ENCODE assay signal across 17 cellular contexts in the genomic region with DNA sequence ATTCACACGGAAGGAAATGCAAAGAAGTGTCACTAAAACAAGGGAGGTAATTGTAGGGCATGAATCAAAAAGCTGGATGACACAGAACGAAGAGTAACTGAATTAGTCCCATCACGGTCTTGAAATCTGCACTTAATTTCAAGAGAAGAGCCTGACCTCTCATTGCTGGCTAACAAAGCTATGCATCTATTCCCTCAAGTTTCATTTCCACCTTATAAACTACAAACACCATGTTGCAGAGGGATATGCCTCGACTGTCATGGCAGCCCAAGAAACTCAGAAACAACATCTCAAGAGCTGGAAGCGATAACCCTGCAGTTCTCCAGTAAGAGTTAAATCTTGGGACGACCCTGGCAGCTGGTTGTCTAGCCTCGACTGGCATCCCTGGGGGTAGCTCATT.
DNase-seq lines count a peak whose midpoint lies in the region; ATAC-seq and TF ChIP-seq lines count a peak whose summit lies in the region.
"Had no signal": no experiment of that assay in that cellular context is flagged by ENCODE, and none has a peak within 500 bp of the region (broad histone marks: within the 10 kb centered on the region; RNA-seq: fewer than 3 reads in every experiment).

No MANE protein-coding gene starts in this region.

- no peak for ATAC-seq in GM23338
- peak; percentile 6 for ATAC-seq in omental fat pad (ENCODE audit: low FRiP score)
- ATAC-seq: Panc1, SK-N-SH treated with all-trans-retinoic acid at 6 μM for 48 hours had no signal

- H3K27ac ChIP-seq in BLaER1 (peak overlapping the region; percentile 85), GM23338 (ENCODE audit: low read depth) (peak overlapping the region; percentile 23; the same call in 1 of the 2 replicates), endodermal cell (ENCODE audit: low read depth, low read length) (no peak overlapping the region)

- TF ChIP-seq CTCF in GM23338 (conservative IDR thresholded peaks at IDR 0.05; ENCODE audit: low read depth in 2 of 2), result no peak
- no peak for TF ChIP-seq CTCF in endodermal cell (conservative IDR thresholded peaks at IDR 0.05)
- TF ChIP-seq CTCF in omental fat pad (IDR thresholded peaks at IDR 0.05), result no peak

- intact Hi-C loops in head of caudate nucleus (cut with DNase I), result no loop called here

- DNase-seq in GM23338 (ENCODE audit: low spot score) (no peak), endodermal cell (no peak), omental fat pad (ENCODE audit: low spot score) (no peak), head of caudate nucleus (no peak), DMS79 treated with DMSO at 0.1 percent for 48 hours (lab: John Stamatoyannopoulos, UW) (no peak), SIG-M5 treated with dmso at 0.1 percent for 504 hours (lab: John Stamatoyannopoulos, UW; ENCODE audit: unreplicated experiment) (no peak), NCI-H1092 treated with DMSO at 0.1 percent for 48 hours (lab: John Stamatoyannopoulos, UW) (no peak)
- DNase-seq: activated T-cell treated with anti-CD3 and anti-CD28 coated beads, Interleukin-2, amount 50 U/mL, for 24 hours; AML-193; heart right ventricle; islet precursor cell; midbrain; NCI-H1092; NCI-H526 treated with DMSO at 0.1 percent for 48 hours had no signal

- 0 out of 2 replicates have a peak, but pooled peaks cover 6% of the 10 kb centered on the region for H4K20me1 ChIP-seq in BLaER1
- no peaks in the 10 kb centered on the region; the same call in 1 of the 2 replicates for H4K20me1 ChIP-seq in GM23338 (replicated peaks; ENCODE audit: insufficient read depth)

- H3K4me1 ChIP-seq in BLaER1 (peaks cover 35% of the 10 kb centered on the region), GM23338 (ENCODE audit: insufficient read depth) (peaks cover 82% of the 10 kb centered on the region), endodermal cell (ENCODE audit: control insufficient read depth, insufficient read depth, low read length) (peaks cover 34% of the 10 kb centered on the region)

- H3K9me3 ChIP-seq in BLaER1, result no peaks in the 10 kb centered on the region
- H3K9me3 ChIP-seq in endodermal cell (ENCODE audit: control insufficient read depth, low read length), result no peaks in the 10 kb centered on the region
- H3K9me3 ChIP-seq: heart right ventricle had no signal

- peaks cover 100% of the 10 kb centered on the region for H3K79me2 ChIP-seq in GM23338 (replicated peaks; ENCODE audit: insufficient read depth)

- H3K9me3 Mint-ChIP-seq in GM23338, result no peaks in the 10 kb centered on the region; the same call in 2 of the 3 replicates
- H3K9me3 Mint-ChIP-seq in endodermal cell, result no peaks in the 10 kb centered on the region
- H3K9me3 Mint-ChIP-seq: activated T-cell treated with anti-CD3 and anti-CD28 coated beads, Interleukin-2, amount 50 U/mL, for 24 hours had no signal

- H3K4me3 Mint-ChIP-seq in GM23338, result peak overlapping the region; percentile 1; the same call in 1 of the 3 replicates
- H3K4me3 Mint-ChIP-seq in endodermal cell, result peak overlapping the region; percentile 3
- H3K4me3 Mint-ChIP-seq: activated T-cell treated with anti-CD3 and anti-CD28 coated beads, Interleukin-2, amount 50 U/mL, for 24 hours had no signal

- H3K4me3 ChIP-seq in BLaER1 (no peak overlapping the region), GM23338 (no peak overlapping the region), endodermal cell (ENCODE audit: low read length) (no peak overlapping the region)
- H3K4me3 ChIP-seq: heart right ventricle had no signal

- H3K9me2 ChIP-seq in GM23338 (ENCODE audit: insufficient read depth), result no peaks in the 10 kb centered on the region

- H3K27ac Mint-ChIP-seq in GM23338, result peak overlapping the region; percentile 41
- no peak overlapping the region for H3K27ac Mint-ChIP-seq in endodermal cell

- no peak overlapping the region for H2AFZ ChIP-seq in GM23338

- peak overlapping the region; percentile 96 for H3K4me2 ChIP-seq in BLaER1
- peak overlapping the region; percentile 64 for H3K4me2 ChIP-seq in GM23338

- WGBS in endodermal cell (ENCODE audit: insufficient coverage in 1 of 2, insufficient read length in 1 of 2), 2 experiments, result 88 to 94% methylated on average over 5 to 7 of the region's 7 CpGs

- H3K9ac ChIP-seq in BLaER1, result no peak overlapping the region
- H3K9ac ChIP-seq in endodermal cell (ENCODE audit: extremely low read depth, low read length, poor library complexity, severe bottlenecking), result no peak overlapping the region

- peaks cover 84% of the 10 kb centered on the region for H3K4me1 Mint-ChIP-seq in GM23338
- H3K4me1 Mint-ChIP-seq in endodermal cell, result peaks cover 79% of the 10 kb centered on the region

- H3K27me3 Mint-ChIP-seq in GM23338 (ENCODE audit: insufficient read depth, low read depth, poor library complexity) (peaks cover 19% of the 10 kb centered on the region), endodermal cell (ENCODE audit: insufficient read depth) (no peaks in the 10 kb centered on the region)
- H3K27me3 Mint-ChIP-seq: activated T-cell treated with anti-CD3 and anti-CD28 coated beads, Interleukin-2, amount 50 U/mL, for 24 hours had no signal

- H3K36me3 ChIP-seq in BLaER1 (peaks cover 23% of the 10 kb centered on the region), GM23338 (ENCODE audit: insufficient read depth) (peaks cover 3% of the 10 kb centered on the region; the same call in 1 of the 2 replicates), endodermal cell (ENCODE audit: control insufficient read depth, insufficient read depth, low read length) (no peaks in the 10 kb centered on the region)
- H3K36me3 ChIP-seq: heart right ventricle had no signal

- H3F3A ChIP-seq in GM23338 (replicated peaks; ENCODE audit: low read depth), result no peaks in the 10 kb centered on the region; the same call in 1 of the 2 replicates

- no peaks in the 10 kb centered on the region for H3K27me3 ChIP-seq in BLaER1
- H3K27me3 ChIP-seq in GM23338 (ENCODE audit: insufficient read depth), result no peaks in the 10 kb centered on the region
- H3K27me3 ChIP-seq in endodermal cell (ENCODE audit: control insufficient read depth, insufficient read depth, low read length, poor library complexity, severe bottlenecking), result no peaks in the 10 kb centered on the region
- H3K27me3 ChIP-seq: heart right ventricle had no signal

- H3K36me3 Mint-ChIP-seq in GM23338 (ENCODE audit: low read depth) (peaks cover 52% of the 10 kb centered on the region), endodermal cell (ENCODE audit: low read depth) (peaks cover 9% of the 10 kb centered on the region)

TF ChIP-seq in GM23338, 12 proteins besides CTCF, POLR2A, EP300 and RAD21 (continues in another document):
- TF ChIP-seq ZNF331 (CRISPR knock-in tag; IDR thresholded peaks at IDR 0.05; ENCODE audit: low read depth) (no peak), JUNB (IDR thresholded peaks at IDR 0.05; ENCODE audit: unreplicated experiment) (no peak)
- TF ChIP-seq, protein P1, sequence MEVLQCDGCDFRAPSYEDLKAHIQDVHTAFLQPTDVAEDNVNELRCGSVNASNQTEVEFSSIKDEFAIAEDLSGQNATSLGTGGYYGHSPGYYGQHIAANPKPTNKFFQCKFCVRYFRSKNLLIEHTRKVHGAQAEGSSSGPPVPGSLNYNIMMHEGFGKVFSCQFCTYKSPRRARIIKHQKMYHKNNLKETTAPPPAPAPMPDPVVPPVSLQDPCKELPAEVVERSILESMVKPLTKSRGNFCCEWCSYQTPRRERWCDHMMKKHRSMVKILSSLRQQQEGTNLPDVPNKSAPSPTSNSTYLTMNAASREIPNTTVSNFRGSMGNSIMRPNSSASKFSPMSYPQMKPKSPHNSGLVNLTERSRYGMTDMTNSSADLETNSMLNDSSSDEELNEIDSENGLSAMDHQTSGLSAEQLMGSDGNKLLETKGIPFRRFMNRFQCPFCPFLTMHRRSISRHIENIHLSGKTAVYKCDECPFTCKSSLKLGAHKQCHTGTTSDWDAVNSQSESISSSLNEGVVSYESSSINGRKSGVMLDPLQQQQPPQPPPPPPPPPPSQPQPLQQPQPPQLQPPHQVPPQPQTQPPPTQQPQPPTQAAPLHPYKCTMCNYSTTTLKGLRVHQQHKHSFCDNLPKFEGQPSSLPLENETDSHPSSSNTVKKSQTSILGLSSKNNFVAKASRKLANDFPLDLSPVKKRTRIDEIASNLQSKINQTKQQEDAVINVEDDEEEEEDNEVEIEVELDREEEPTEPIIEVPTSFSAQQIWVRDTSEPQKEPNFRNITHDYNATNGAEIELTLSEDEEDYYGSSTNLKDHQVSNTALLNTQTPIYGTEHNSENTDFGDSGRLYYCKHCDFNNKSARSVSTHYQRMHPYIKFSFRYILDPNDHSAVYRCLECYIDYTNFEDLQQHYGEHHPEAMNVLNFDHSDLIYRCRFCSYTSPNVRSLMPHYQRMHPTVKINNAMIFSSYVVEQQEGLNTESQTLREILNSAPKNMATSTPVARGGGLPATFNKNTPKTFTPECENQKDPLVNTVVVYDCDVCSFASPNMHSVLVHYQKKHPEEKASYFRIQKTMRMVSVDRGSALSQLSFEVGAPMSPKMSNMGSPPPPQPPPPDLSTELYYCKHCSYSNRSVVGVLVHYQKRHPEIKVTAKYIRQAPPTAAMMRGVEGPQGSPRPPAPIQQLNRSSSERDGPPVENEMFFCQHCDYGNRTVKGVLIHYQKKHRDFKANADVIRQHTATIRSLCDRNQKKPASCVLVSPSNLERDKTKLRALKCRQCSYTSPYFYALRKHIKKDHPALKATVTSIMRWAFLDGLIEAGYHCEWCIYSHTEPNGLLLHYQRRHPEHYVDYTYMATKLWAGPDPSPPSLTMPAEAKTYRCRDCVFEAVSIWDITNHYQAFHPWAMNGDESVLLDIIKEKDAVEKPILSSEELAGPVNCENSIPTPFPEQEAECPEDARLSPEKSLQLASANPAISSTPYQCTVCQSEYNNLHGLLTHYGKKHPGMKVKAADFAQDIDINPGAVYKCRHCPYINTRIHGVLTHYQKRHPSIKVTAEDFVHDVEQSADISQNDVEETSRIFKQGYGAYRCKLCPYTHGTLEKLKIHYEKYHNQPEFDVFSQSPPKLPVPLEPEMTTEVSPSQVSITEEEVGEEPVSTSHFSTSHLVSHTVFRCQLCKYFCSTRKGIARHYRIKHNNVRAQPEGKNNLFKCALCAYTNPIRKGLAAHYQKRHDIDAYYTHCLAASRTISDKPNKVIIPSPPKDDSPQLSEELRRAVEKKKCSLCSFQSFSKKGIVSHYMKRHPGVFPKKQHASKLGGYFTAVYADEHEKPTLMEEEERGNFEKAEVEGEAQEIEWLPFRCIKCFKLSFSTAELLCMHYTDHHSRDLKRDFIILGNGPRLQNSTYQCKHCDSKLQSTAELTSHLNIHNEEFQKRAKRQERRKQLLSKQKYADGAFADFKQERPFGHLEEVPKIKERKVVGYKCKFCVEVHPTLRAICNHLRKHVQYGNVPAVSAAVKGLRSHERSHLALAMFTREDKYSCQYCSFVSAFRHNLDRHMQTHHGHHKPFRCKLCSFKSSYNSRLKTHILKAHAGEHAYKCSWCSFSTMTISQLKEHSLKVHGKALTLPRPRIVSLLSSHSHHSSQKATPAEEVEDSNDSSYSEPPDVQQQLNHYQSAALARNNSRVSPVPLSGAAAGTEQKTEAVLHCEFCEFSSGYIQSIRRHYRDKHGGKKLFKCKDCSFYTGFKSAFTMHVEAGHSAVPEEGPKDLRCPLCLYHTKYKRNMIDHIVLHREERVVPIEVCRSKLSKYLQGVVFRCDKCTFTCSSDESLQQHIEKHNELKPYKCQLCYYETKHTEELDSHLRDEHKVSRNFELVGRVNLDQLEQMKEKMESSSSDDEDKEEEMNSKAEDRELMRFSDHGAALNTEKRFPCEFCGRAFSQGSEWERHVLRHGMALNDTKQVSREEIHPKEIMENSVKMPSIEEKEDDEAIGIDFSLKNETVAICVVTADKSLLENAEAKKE (CRISPR knock-in tag; IDR thresholded peaks at IDR 0.05), result no peak
